In genomic region chr2:101696272-101697123, GRCh38 we compare ENCODE assay signal across 8 cellular contexts. TPM values are rescaled to one million over a fixed set of nuclear protein-coding genes. Genes with fewer than 3 reads are reported as not detected.
DNase-seq lines count a peak whose midpoint lies in the region; ATAC-seq and TF ChIP-seq lines count a peak whose summit lies in the region.

No MANE protein-coding gene starts in this region.

- H2AK5ac ChIP-seq in trophoblast cell (ENCODE audit: low read length) = no peak overlapping the region

- peak overlapping the region; percentile 44 for H3K4ac ChIP-seq in trophoblast cell (ENCODE audit: low read depth, low read length)

- H3K36me3 ChIP-seq in cardiac muscle cell (no peaks in the 10 kb centered on the region), trophoblast cell (ENCODE audit: control insufficient read depth in 1 of 2, insufficient read depth in 2 of 2, low read length in 2 of 2) (no peaks in the 10 kb centered on the region)

- peak overlapping the region; percentile 62 for H2BK120ac ChIP-seq in trophoblast cell (ENCODE audit: insufficient read depth, low read length, poor library complexity)

- peak overlapping the region; percentile 88 for H3K4me3 Mint-ChIP-seq in activated T-helper 1 cell treated with anti-CD3 and anti-CD28 coated beads, Interleukin-12 subunit alpha, Interleukin-12 subunit beta, Interleukin-2, Interleukin-4 antibody, amounts not matched to agents 30 ng/mL and 10 ng/mL and 1 ng/mL, durations not matched to agents 14 hours and 24 hours and 36 hours

- peak overlapping the region; percentile 61 for H2AFZ ChIP-seq in trophoblast cell (ENCODE audit: insufficient read depth, low read length, poor library complexity)

- H3K27me3 Mint-ChIP-seq in activated T-helper 1 cell treated with anti-CD3 and anti-CD28 coated beads, Interleukin-12 subunit alpha, Interleukin-12 subunit beta, Interleukin-2, Interleukin-4 antibody, amounts not matched to agents 30 ng/mL and 10 ng/mL and 1 ng/mL, durations not matched to agents 14 hours and 24 hours and 36 hours (ENCODE audit: insufficient read depth) = no peaks in the 10 kb centered on the region

- peaks cover 10% of the 10 kb centered on the region for H3K79me1 ChIP-seq in trophoblast cell (ENCODE audit: low read length)

- H3K9me3 ChIP-seq in cardiac muscle cell (ENCODE audit: low read depth) (no peaks in the 10 kb centered on the region), trophoblast cell (ENCODE audit: insufficient read depth, low read depth, low read length) (no peaks in the 10 kb centered on the region)

- H3K36me3 Mint-ChIP-seq in activated T-helper 1 cell treated with anti-CD3 and anti-CD28 coated beads, Interleukin-12 subunit alpha, Interleukin-12 subunit beta, Interleukin-2, Interleukin-4 antibody, amounts not matched to agents 30 ng/mL and 10 ng/mL and 1 ng/mL, durations not matched to agents 14 hours and 24 hours and 36 hours (ENCODE audit: low read depth) = peaks cover 10% of the 10 kb centered on the region

- H3K4me3 ChIP-seq in AG09309 (ENCODE audit: control insufficient read depth, low read depth, low read length) = peak overlapping the region; percentile 53
- H3K4me3 ChIP-seq in cardiac muscle cell = peak overlapping the region; percentile 38
- peak overlapping the region; percentile 65 for H3K4me3 ChIP-seq in trophoblast cell (ENCODE audit: low read depth, low read length)

- peak overlapping the region; percentile 6 for H4K12ac ChIP-seq in trophoblast cell (ENCODE audit: low read depth, low read length)

- H2BK5ac ChIP-seq in trophoblast cell (ENCODE audit: low read depth, low read length, poor library complexity) = no peak overlapping the region

- peak overlapping the region; percentile 93 for H4K91ac ChIP-seq in trophoblast cell (ENCODE audit: low read depth, low read length)

- no peak overlapping the region for H3K14ac ChIP-seq in trophoblast cell (ENCODE audit: low read length)

- peaks cover 28% of the 10 kb centered on the region for H3K4me1 Mint-ChIP-seq in activated T-helper 1 cell treated with anti-CD3 and anti-CD28 coated beads, Interleukin-12 subunit alpha, Interleukin-12 subunit beta, Interleukin-2, Interleukin-4 antibody, amounts not matched to agents 30 ng/mL and 10 ng/mL and 1 ng/mL, durations not matched to agents 14 hours and 24 hours and 36 hours (ENCODE audit: low read depth)

- WGBS in trophoblast cell (ENCODE audit: extremely low coverage, insufficient coverage, insufficient read length) = no CpG with 5 or more reads among the region's 31 CpGs

- H3K4me2 ChIP-seq in trophoblast cell (ENCODE audit: low read length) = peak overlapping the region; percentile 91

- H3K27me3 ChIP-seq in cardiac muscle cell (no peaks in the 10 kb centered on the region), trophoblast cell (ENCODE audit: insufficient read depth, low read length) (no peaks in the 10 kb centered on the region)

- peak overlapping the region; percentile 88 for H3K27ac Mint-ChIP-seq in activated T-helper 1 cell treated with anti-CD3 and anti-CD28 coated beads, Interleukin-12 subunit alpha, Interleukin-12 subunit beta, Interleukin-2, Interleukin-4 antibody, amounts not matched to agents 30 ng/mL and 10 ng/mL and 1 ng/mL, durations not matched to agents 14 hours and 24 hours and 36 hours

- no peak for TF ChIP-seq CTCF in AG09309 (IDR thresholded peaks at IDR 0.05; ENCODE audit: control insufficient read depth, insufficient read depth, low read depth, low read length, missing control alignments)
- TF ChIP-seq CTCF in cardiac muscle cell (IDR thresholded peaks at IDR 0.05; ENCODE audit: low read depth, low read length) = no peak

- H4K8ac ChIP-seq in trophoblast cell (ENCODE audit: low read depth, low read length) = peak overlapping the region; percentile 89

- H3K18ac ChIP-seq in trophoblast cell (ENCODE audit: low read length) = peak overlapping the region; percentile 65

- H3K23ac ChIP-seq in trophoblast cell (ENCODE audit: low read length) = no peak overlapping the region

- H3K27ac ChIP-seq in cardiac muscle cell = peak overlapping the region; percentile 64
- H3K27ac ChIP-seq in trophoblast cell (ENCODE audit: low read depth, low read length) = peak overlapping the region; percentile 56

- peaks cover 3% of the 10 kb centered on the region for H3K9me3 Mint-ChIP-seq in activated T-helper 1 cell treated with anti-CD3 and anti-CD28 coated beads, Interleukin-12 subunit alpha, Interleukin-12 subunit beta, Interleukin-2, Interleukin-4 antibody, amounts not matched to agents 30 ng/mL and 10 ng/mL and 1 ng/mL, durations not matched to agents 14 hours and 24 hours and 36 hours

- intact Hi-C loops in activated T-helper 1 cell treated with anti-CD3 and anti-CD28 coated beads, Interleukin-12 subunit alpha, Interleukin-12 subunit beta, Interleukin-2, Interleukin-4 antibody, amounts not matched to agents 30 ng/mL and 10 ng/mL and 1 ng/mL, durations not matched to agents 14 hours and 24 hours and 36 hours (cut with micrococcal nuclease) = loop anchor here (1.0 to 5.0 kb wide), 2 partner anchors 41 to 44 kb away; no protein-coding TSS in a partner anchor

- H2BK12ac ChIP-seq in trophoblast cell (ENCODE audit: low read length) = no peak overlapping the region

- peak; percentile 5 for ATAC-seq in HG03039 (IDR thresholded peaks at IDR 0.05; ENCODE audit: unreplicated experiment)
- ATAC-seq in HG03139 (IDR thresholded peaks at IDR 0.05; ENCODE audit: unreplicated experiment) = no peak

- peak overlapping the region; percentile 74 for H3K9ac ChIP-seq in trophoblast cell (ENCODE audit: low read length)

- H3K79me2 ChIP-seq in trophoblast cell (ENCODE audit: control insufficient read depth, insufficient read depth, low read length, poor library complexity) = peaks cover 17% of the 10 kb centered on the region

- H3K4me1 ChIP-seq in cardiac muscle cell (ENCODE audit: low read depth) = peaks cover 19% of the 10 kb centered on the region
- peaks cover 4 to 5% of the 10 kb centered on the region in 2 experiments for H3K4me1 ChIP-seq in trophoblast cell (ENCODE audit: control insufficient read depth in 1 of 2, insufficient read depth in 2 of 2, low read length in 2 of 2)

- DNase-seq in AG09309 (ENCODE audit: low read depth) (no peak), cardiac muscle cell (ENCODE audit: low read depth in 1 of 2, low spot score in 1 of 2) (peak; percentile 13 to 36), trophoblast cell (peak; percentile 47 to 76), MV-4-11 (lab: John Stamatoyannopoulos, UW) (no peak), SW 1271 (lab: John Stamatoyannopoulos, UW) (no peak)
- DNase-seq in activated T-helper 1 cell treated with anti-CD3 and anti-CD28 coated beads, Interleukin-12 subunit alpha, Interleukin-12 subunit beta, Interleukin-2, Interleukin-4 antibody, amounts not matched to agents 30 ng/mL and 10 ng/mL and 1 ng/mL, durations not matched to agents 14 hours and 24 hours and 36 hours (ENCODE audit: low spot score) = no peak

RNA-seq across cellular contexts. Expression of gene MAP4K4, which starts 1.0 kb away (rescaled TPM):
- total RNA-seq in activated T-helper 1 cell treated with anti-CD3 and anti-CD28 coated beads, Interleukin-12 subunit alpha, Interleukin-12 subunit beta, Interleukin-2, Interleukin-4 antibody, amounts not matched to agents 30 ng/mL and 10 ng/mL and 1 ng/mL, durations not matched to agents 14 hours and 24 hours and 36 hours = 54.3 and 54.5 TPM in 2 replicates
- total RNA-seq in cardiac muscle cell = 82.2 and 131 TPM in 2 replicates
- polyA plus RNA-seq in cardiac muscle cell = 61.6 and 71.6 TPM in 2 replicates
- 168 and 169 TPM in 2 replicates for polyA plus RNA-seq in trophoblast cell (2013)

Comparison
In these comparisons a context has a peak if more than half of its experiments do, and no peak if none do; other contexts are left out.
1. DNase-seq: peak in cardiac muscle cell (2 of 2) and trophoblast cell (2 of 2); none in AG09309 (single experiment), activated T-helper 1 cell treated with anti-CD3 and anti-CD28 coated beads, Interleukin-12 subunit alpha, Interleukin-12 subunit beta, Interleukin-2, Interleukin-4 antibody, amounts not matched to agents 30 ng/mL and 10 ng/mL and 1 ng/mL, durations not matched to agents 14 hours and 24 hours and 36 hours (single experiment), MV-4-11 (single experiment) and SW 1271 (0 of 2).
2. Peak in every context shown above with its lines, with median percentiles within 50 percentile points of each other: H3K4me3 ChIP-seq.